ENCODE assay signal across 1 cellular context in genomic region chr1:63611231-63611630, GRCh38.
TF ChIP-seq lines count a peak whose summit lies in the region.

No MANE protein-coding gene starts in this region.

TF ChIP-seq in IMR-90, 13 proteins besides CTCF, POLR2A, EP300 and RAD21:
- TF ChIP-seq MAZ (IDR thresholded peaks at IDR 0.05; ENCODE audit: borderline replicate concordance, low read depth, low read length): no peak
- TF ChIP-seq FOS (IDR thresholded peaks at IDR 0.05; ENCODE audit: low read depth, low read length): no peak
- TF ChIP-seq NFE2L2 (IDR thresholded peaks at IDR 0.05; ENCODE audit: low read depth, low read length): no peak
- TF ChIP-seq CEBPB (IDR thresholded peaks at IDR 0.05; ENCODE audit: low read depth, low read length): no peak
- TF ChIP-seq MAFK (IDR thresholded peaks at IDR 0.05; ENCODE audit: low read depth, low read length): no peak
- TF ChIP-seq USF2 (IDR thresholded peaks at IDR 0.05; ENCODE audit: low read depth, low read length): no peak
- TF ChIP-seq RCOR1 (IDR thresholded peaks at IDR 0.05; ENCODE audit: insufficient replicate concordance, low read length): no peak
- no peak for TF ChIP-seq BHLHE40 (IDR thresholded peaks at IDR 0.05; ENCODE audit: low read depth, low read length)
- no peak for TF ChIP-seq ELK1 (IDR thresholded peaks at IDR 0.05; ENCODE audit: borderline replicate concordance, low read depth, low read length)
- no peak for TF ChIP-seq MXI1 (IDR thresholded peaks at IDR 0.05; ENCODE audit: borderline replicate concordance, low read depth, low read length)
- no peak for TF ChIP-seq RFX5 (IDR thresholded peaks at IDR 0.05; ENCODE audit: low read depth, low read length)
- TF ChIP-seq SMC3 (IDR thresholded peaks at IDR 0.05; ENCODE audit: low read depth, low read length): no peak
- TF ChIP-seq CHD1 (IDR thresholded peaks at IDR 0.05; ENCODE audit: low read depth, low read length): no peak
